In genomic region chr1:22709891-22710687, GRCh38 we compare ENCODE assay signal across 8 cellular contexts. TPM values are rescaled to one million over a fixed set of nuclear protein-coding genes. Genes with fewer than 3 reads are reported as not detected.
DNase-seq lines count a peak whose midpoint lies in the region; ATAC-seq and TF ChIP-seq lines count a peak whose summit lies in the region.

No MANE protein-coding gene starts in this region.

- peaks cover 13% of the 10 kb centered on the region for H3K27me3 ChIP-seq in CD8-positive, alpha-beta T cell (ENCODE audit: insufficient read depth, low read length)
- peaks cover 33% of the 10 kb centered on the region for H3K27me3 ChIP-seq in HUES48 (ENCODE audit: control insufficient read depth, insufficient read depth, low read length)
- H3K27me3 ChIP-seq in left lung: peaks cover 10 to 68% of the 10 kb centered on the region in 2 donors

- no peak overlapping the region for H3K27ac ChIP-seq in CD8-positive, alpha-beta T cell (ENCODE audit: low read depth, low read length)
- H3K27ac ChIP-seq in HUES48 (ENCODE audit: low read depth, low read length) (no peak overlapping the region), cingulate gyrus (ENCODE audit: low read depth, low read length) (peak overlapping the region; percentile 32), left lung (no peak overlapping the region)

- H3K36me3 Mint-ChIP-seq in CD8-positive, alpha-beta T cell: no peaks in the 10 kb centered on the region
- H3K36me3 Mint-ChIP-seq in stimulated activated naive B cell treated with anti-CD40 and anti-IgM and Interleukin-4, amounts not matched to agents 10 μg/mL and 1 μg/mL and 100 μg/mL, for 72 hours: no peaks in the 10 kb centered on the region

- no peaks in the 10 kb centered on the region for H3K4me1 ChIP-seq in CD8-positive, alpha-beta T cell (ENCODE audit: insufficient read depth, low read length)
- H3K4me1 ChIP-seq in HUES48 (ENCODE audit: control insufficient read depth, insufficient read depth, low read length): peaks cover 5% of the 10 kb centered on the region
- H3K4me1 ChIP-seq in left lung: peaks cover 5 to 21% of the 10 kb centered on the region in 2 donors

- H3K9me3 ChIP-seq in CD8-positive, alpha-beta T cell (ENCODE audit: low read length): no peaks in the 10 kb centered on the region
- H3K9me3 ChIP-seq in HUES48 (ENCODE audit: control insufficient read depth, insufficient read depth, low read length) (no peaks in the 10 kb centered on the region), left lung (no peaks in the 10 kb centered on the region)

- H3K4me3 Mint-ChIP-seq in CD8-positive, alpha-beta T cell: peak overlapping the region; percentile 73
- peak overlapping the region; percentile 70 to 76 for H3K4me3 Mint-ChIP-seq in stimulated activated naive B cell treated with anti-CD40 and anti-IgM and Interleukin-4, amounts not matched to agents 10 μg/mL and 1 μg/mL and 100 μg/mL, for 72 hours

- peak in 1 of 7 experiments; percentile 31 for DNase-seq in CD8-positive, alpha-beta T cell
- DNase-seq in left lung (peak in 1 of 2 donors; percentile 60), DMS153 treated with DMSO at 0.1 percent for 48 hours (lab: John Stamatoyannopoulos, UW; ENCODE audit: unreplicated experiment) (no peak), cortex of kidney (lab: John Stamatoyannopoulos, UW) (no peak)
- DNase-seq in stimulated activated naive B cell treated with anti-CD40 and anti-IgM and Interleukin-4, amounts not matched to agents 10 μg/mL and 1 μg/mL and 100 μg/mL, for 72 hours: no peak

- POLR2A ChIA-PET in CD8-positive, alpha-beta T cell (lab: Charles Lee): no interaction called here

- H3K27me3 Mint-ChIP-seq in CD8-positive, alpha-beta T cell (ENCODE audit: low read depth): peaks cover 57% of the 10 kb centered on the region
- H3K27me3 Mint-ChIP-seq in stimulated activated naive B cell treated with anti-CD40 and anti-IgM and Interleukin-4, amounts not matched to agents 10 μg/mL and 1 μg/mL and 100 μg/mL, for 72 hours: peaks cover 61 to 70% of the 10 kb centered on the region in 2 donors

- no peak overlapping the region for H3K9ac ChIP-seq in HUES48 (ENCODE audit: low read depth, low read length)

- no peaks in the 10 kb centered on the region for H3K36me3 ChIP-seq in CD8-positive, alpha-beta T cell (ENCODE audit: insufficient read depth, low read length)
- H3K36me3 ChIP-seq in HUES48 (ENCODE audit: control insufficient read depth, insufficient read depth, low read length) (no peaks in the 10 kb centered on the region), left lung (no peaks in the 10 kb centered on the region)

- CTCF ChIA-PET in CD8-positive, alpha-beta T cell (lab: Charles Lee): no interaction called here

- intact Hi-C loops in CD8-positive, alpha-beta T cell (cut with DNase I, micrococcal nuclease): loop anchor here in 1 of 2 experiments (10.0 kb wide), 1 partner anchor 225 kb away; no protein-coding TSS in a partner anchor
- intact Hi-C loops in left lung (cut with DNase I): loop anchor here in 1 of 2 donors (10.0 kb wide), 1 partner anchor 155 kb away; no protein-coding TSS in a partner anchor

- no peak overlapping the region for H3K4me3 ChIP-seq in CD8-positive, alpha-beta T cell (ENCODE audit: low read depth, low read length)
- H3K4me3 ChIP-seq in HUES48 (ENCODE audit: low read depth, low read length) (peak overlapping the region; percentile 50), left lung (peak overlapping the region in 1 of 2 donors; percentile 31)

- H3K4me1 Mint-ChIP-seq in CD8-positive, alpha-beta T cell (ENCODE audit: low read depth): peaks cover 6% of the 10 kb centered on the region
- peaks cover 14 to 15% of the 10 kb centered on the region in 2 donors for H3K4me1 Mint-ChIP-seq in stimulated activated naive B cell treated with anti-CD40 and anti-IgM and Interleukin-4, amounts not matched to agents 10 μg/mL and 1 μg/mL and 100 μg/mL, for 72 hours

- ATAC-seq in CD8-positive, alpha-beta T cell: no peak
- peak; percentile 58 for ATAC-seq in SK-N-SH treated with all-trans-retinoic acid at 6 μM for 48 hours
- peak; percentile 47 for ATAC-seq in left lung
- ATAC-seq in stimulated activated naive B cell treated with anti-CD40 and anti-IgM and Interleukin-4, amounts not matched to agents 10 μg/mL and 1 μg/mL and 100 μg/mL, for 72 hours (replicated peaks): peak; percentile 19 to 31

- H3K27ac Mint-ChIP-seq in CD8-positive, alpha-beta T cell: no peak overlapping the region
- peak overlapping the region; percentile 37 for H3K27ac Mint-ChIP-seq in stimulated activated naive B cell treated with anti-CD40 and anti-IgM and Interleukin-4, amounts not matched to agents 10 μg/mL and 1 μg/mL and 100 μg/mL, for 72 hours

- no peaks in the 10 kb centered on the region for H3K9me3 Mint-ChIP-seq in CD8-positive, alpha-beta T cell
- H3K9me3 Mint-ChIP-seq in stimulated activated naive B cell treated with anti-CD40 and anti-IgM and Interleukin-4, amounts not matched to agents 10 μg/mL and 1 μg/mL and 100 μg/mL, for 72 hours: no peaks in the 10 kb centered on the region

- TF ChIP-seq CTCF in CD8-positive, alpha-beta T cell (IDR thresholded peaks at IDR 0.05): no peak
- TF ChIP-seq CTCF in left lung (IDR thresholded peaks at IDR 0.05): no peak

TF ChIP-seq in SK-N-SH treated with all-trans-retinoic acid at 6 μM for 48 hours, 23 proteins besides CTCF, POLR2A, EP300 and RAD21:
- TF ChIP-seq ISL1 (CRISPR knock-in tag; IDR thresholded peaks at IDR 0.05): no peak
- no peak for TF ChIP-seq OSR1 (CRISPR knock-in tag; IDR thresholded peaks at IDR 0.05)
- TF ChIP-seq CSDC2 (CRISPR knock-in tag; IDR thresholded peaks at IDR 0.05): no peak
- no peak for TF ChIP-seq ZC3H10 (CRISPR knock-in tag; IDR thresholded peaks at IDR 0.05)
- no peak for TF ChIP-seq ZNF565 (CRISPR knock-in tag; conservative IDR thresholded peaks at IDR 0.05; ENCODE audit: low read depth)
- no peak for TF ChIP-seq ZFP30 (CRISPR knock-in tag; IDR thresholded peaks at IDR 0.05)
- TF ChIP-seq PATZ1 (CRISPR knock-in tag; IDR thresholded peaks at IDR 0.05; ENCODE audit: borderline replicate concordance): no peak
- TF ChIP-seq GLIS3 (CRISPR knock-in tag; IDR thresholded peaks at IDR 0.05): no peak
- no peak for TF ChIP-seq CSRNP3 (CRISPR knock-in tag; IDR thresholded peaks at IDR 0.05)
- TF ChIP-seq TCF4 (CRISPR knock-in tag; IDR thresholded peaks at IDR 0.05; ENCODE audit: borderline replicate concordance): no peak
- no peak for TF ChIP-seq TOX (CRISPR knock-in tag; IDR thresholded peaks at IDR 0.05; ENCODE audit: borderline replicate concordance)

RNA-seq across cellular contexts. Expression of gene EPHB2, which starts 0.6 kb away (rescaled TPM):
- total RNA-seq in CD8-positive, alpha-beta T cell: not detected
- total RNA-seq in left lung: 10 to 100 TPM; 11.3 to 15.9 TPM

RNA-seq across cellular contexts. Expression of gene C1QB, which starts 57.1 kb away (rescaled TPM):
- total RNA-seq in CD8-positive, alpha-beta T cell: not detected
- 100 to 1,000 TPM; 611 to 648 TPM for total RNA-seq in left lung

Comparison
In these comparisons a context has a peak if more than half of its experiments do, and no peak if none do; other contexts are left out.
1. RNA of gene EPHB2, which starts 0.6 kb away (total RNA-seq): 11.3 to 15.9 TPM in left lung; not detected in CD8-positive, alpha-beta T cell; every median in the first group is over 10 times any median in the second.
2. RNA of gene C1QB, which starts 57.1 kb away (total RNA-seq): 611 to 648 TPM in left lung; not detected in CD8-positive, alpha-beta T cell; every median in the first group is over 100 times any median in the second.